ENCODE assay signal across 12 cellular contexts in genomic region chr2:25286723-25287483, GRCh38. TPM values are rescaled to one million over a fixed set of nuclear protein-coding genes. Genes with fewer than 3 reads are reported as not detected.
DNase-seq lines count a peak whose midpoint lies in the region; ATAC-seq and TF ChIP-seq lines count a peak whose summit lies in the region.
"Had no signal": no experiment of that assay in that cellular context is flagged by ENCODE, and none has a peak within 500 bp of the region (broad histone marks: within the 10 kb centered on the region; RNA-seq: fewer than 3 reads in every experiment).

No MANE protein-coding gene starts in this region.

- peak overlapping the region; percentile 85 to 99 (median 97) for H3K27ac Mint-ChIP-seq in CD4-positive, alpha-beta memory T cell
- peak overlapping the region; percentile 92 for H3K27ac Mint-ChIP-seq in activated CD4-positive, alpha-beta memory T cell treated with anti-CD3 and anti-CD28 coated beads for 36 hours
- peak overlapping the region; percentile 98 to 100 (median 99) for H3K27ac Mint-ChIP-seq in naive thymus-derived CD4-positive, alpha-beta T cell

- intact Hi-C loops in CD4-positive, alpha-beta memory T cell (cut with micrococcal nuclease): loop anchor here (1.0 to 5.0 kb wide), 5 partner anchors 8 to 1045 kb away; no protein-coding TSS in a partner anchor
- intact Hi-C loops in activated CD4-positive, alpha-beta memory T cell treated with anti-CD3 and anti-CD28 coated beads for 36 hours (cut with micrococcal nuclease): no loop called here
- intact Hi-C loops in naive thymus-derived CD4-positive, alpha-beta T cell (cut with micrococcal nuclease): loop anchor here (1.0 to 2.0 kb wide), 4 partner anchors 8 to 14 kb away; no protein-coding TSS in a partner anchor
- intact Hi-C loops in left ventricle myocardium superior (cut with micrococcal nuclease): no loop called here

- POLR2A ChIA-PET in CD4-positive, alpha-beta memory T cell (lab: Charles Lee; ENCODE audit: partially characterized antibody): interaction anchor here (1.1 to 4.7 kb wide), 16 partner anchors 8 to 494 kb away, joined by 3 to 100 read pairs (median 15); partner anchors contain the start of genes CENPO and PTRHD1
- POLR2A ChIA-PET in activated CD4-positive, alpha-beta memory T cell treated with anti-CD3 and anti-CD28 coated beads for 36 hours (lab: Charles Lee): interaction anchor here (1.4 to 1.8 kb wide), 3 partner anchors 8 to 10 kb away, joined by 4 to 8 read pairs (median 5); no protein-coding TSS in a partner anchor
- POLR2A ChIA-PET in naive thymus-derived CD4-positive, alpha-beta T cell (lab: Charles Lee): interaction anchor here (0.6 to 12.4 kb wide), 15 partner anchors 8 to 90 kb away, joined by 3 to 287 read pairs (median 8); no protein-coding TSS in a partner anchor

- H3K4me3 ChIP-seq in CD4-positive, alpha-beta memory T cell (ENCODE audit: low read length in 2 of 2): no peak overlapping the region
- H3K4me3 ChIP-seq in GM12865 (ENCODE audit: low read depth, low read length): no peak overlapping the region
- H3K4me3 ChIP-seq in naive thymus-derived CD4-positive, alpha-beta T cell (ENCODE audit: low read length): peak overlapping the region; percentile 42

- peaks cover 44% of the 10 kb centered on the region for H3K4me1 ChIP-seq in CD4-positive, alpha-beta memory T cell (ENCODE audit: insufficient read depth, low read length)
- peaks cover 31 to 61% of the 10 kb centered on the region in 2 donors for H3K4me1 ChIP-seq in naive thymus-derived CD4-positive, alpha-beta T cell (ENCODE audit: control insufficient read depth in 2 of 2, insufficient read depth in 2 of 2, low read length in 2 of 2)

- H3K9me3 Mint-ChIP-seq in CD4-positive, alpha-beta memory T cell: no peaks in the 10 kb centered on the region
- H3K9me3 Mint-ChIP-seq in activated CD4-positive, alpha-beta memory T cell treated with anti-CD3 and anti-CD28 coated beads for 36 hours: no peaks in the 10 kb centered on the region
- peaks cover 0 to 2% (median 0%) of the 10 kb centered on the region in 11 donors for H3K9me3 Mint-ChIP-seq in naive thymus-derived CD4-positive, alpha-beta T cell

- H3K27me3 Mint-ChIP-seq in CD4-positive, alpha-beta memory T cell: no peaks in the 10 kb centered on the region
- no peaks in the 10 kb centered on the region for H3K27me3 Mint-ChIP-seq in activated CD4-positive, alpha-beta memory T cell treated with anti-CD3 and anti-CD28 coated beads for 36 hours
- no peaks in the 10 kb centered on the region for H3K27me3 Mint-ChIP-seq in naive thymus-derived CD4-positive, alpha-beta T cell

- H3K36me3 ChIP-seq in CD4-positive, alpha-beta memory T cell (ENCODE audit: insufficient read depth, low read length): peaks cover 8% of the 10 kb centered on the region
- H3K36me3 ChIP-seq in naive thymus-derived CD4-positive, alpha-beta T cell (ENCODE audit: control insufficient read depth in 2 of 3, insufficient read depth in 3 of 3, low read length in 3 of 3): peaks cover 0 to 7% (median 0%) of the 10 kb centered on the region in 3 experiments
- H3K36me3 ChIP-seq: brain microvascular endothelial cell had no signal

- CTCF ChIA-PET in CD4-positive, alpha-beta memory T cell (lab: Charles Lee; ENCODE audit: partially characterized antibody): interaction anchor here (1.3 to 3.8 kb wide), 7 partner anchors 8 to 76 kb away, joined by 4 to 38 read pairs (median 14); partner anchors contain the start of gene DNMT3A
- CTCF ChIA-PET in activated CD4-positive, alpha-beta memory T cell treated with anti-CD3 and anti-CD28 coated beads for 36 hours (lab: Charles Lee): interaction anchor here (0.6 to 2.9 kb wide), 5 partner anchors 10 to 270 kb away, joined by 3 to 28 read pairs (median 3); no protein-coding TSS in a partner anchor
- CTCF ChIA-PET in naive thymus-derived CD4-positive, alpha-beta T cell (lab: Charles Lee): interaction anchor here (2.0 to 3.3 kb wide), 3 partner anchors 8 to 13 kb away, joined by 15 to 23 read pairs (median 21); no protein-coding TSS in a partner anchor

- peaks cover 4 to 18% of the 10 kb centered on the region in 2 donors for H3K36me3 Mint-ChIP-seq in CD4-positive, alpha-beta memory T cell
- peaks cover 13% of the 10 kb centered on the region for H3K36me3 Mint-ChIP-seq in activated CD4-positive, alpha-beta memory T cell treated with anti-CD3 and anti-CD28 coated beads for 36 hours
- H3K36me3 Mint-ChIP-seq in naive thymus-derived CD4-positive, alpha-beta T cell: peaks cover 0 to 14% (median 9%) of the 10 kb centered on the region in 5 donors

- ATAC-seq in naive thymus-derived CD4-positive, alpha-beta T cell: no peak
- no peak for ATAC-seq in left ventricle myocardium superior
- ATAC-seq in GM18861 (IDR thresholded peaks at IDR 0.05; ENCODE audit: unreplicated experiment): no peak

- H3K4me1 Mint-ChIP-seq in CD4-positive, alpha-beta memory T cell: peaks cover 18 to 46% (median 30%) of the 10 kb centered on the region in 4 donors
- H3K4me1 Mint-ChIP-seq in activated CD4-positive, alpha-beta memory T cell treated with anti-CD3 and anti-CD28 coated beads for 36 hours (ENCODE audit: low read depth): peaks cover 35% of the 10 kb centered on the region
- peaks cover 29 to 83% (median 57%) of the 10 kb centered on the region in 7 donors for H3K4me1 Mint-ChIP-seq in naive thymus-derived CD4-positive, alpha-beta T cell

- no peak for TF ChIP-seq CTCF in GM12865 (IDR thresholded peaks at IDR 0.05; ENCODE audit: insufficient read depth, low read depth, low read length, missing control alignments)

- peak overlapping the region; percentile 63 for H3K27ac ChIP-seq in CD4-positive, alpha-beta memory T cell (ENCODE audit: low read depth, low read length)
- peak overlapping the region; percentile 75 for H3K27ac ChIP-seq in naive thymus-derived CD4-positive, alpha-beta T cell (ENCODE audit: low read depth, low read length)
- H3K27ac ChIP-seq: brain microvascular endothelial cell had no signal

- no peaks in the 10 kb centered on the region for H3K9me3 ChIP-seq in CD4-positive, alpha-beta memory T cell (ENCODE audit: control insufficient read depth in 1 of 2, low read length in 2 of 2)
- H3K9me3 ChIP-seq in naive thymus-derived CD4-positive, alpha-beta T cell (ENCODE audit: control insufficient read depth in 2 of 3, low read length in 3 of 3): no peaks in the 10 kb centered on the region

- peak overlapping the region in 1 of 8 donors; percentile 34 for H3K4me3 Mint-ChIP-seq in CD4-positive, alpha-beta memory T cell
- H3K4me3 Mint-ChIP-seq in activated CD4-positive, alpha-beta memory T cell treated with anti-CD3 and anti-CD28 coated beads for 36 hours: peak overlapping the region; percentile 17
- peak overlapping the region in 7 of 10 donors; percentile 33 to 90 (median 61) for H3K4me3 Mint-ChIP-seq in naive thymus-derived CD4-positive, alpha-beta T cell

- peak in 1 of 5 donors; percentile 35 for DNase-seq in CD4-positive, alpha-beta memory T cell
- DNase-seq in GM12865 (ENCODE audit: low read depth) (peak; percentile 43), HK-2 (ENCODE audit: unreplicated experiment) (no peak), left ventricle myocardium superior (no peak)
- DNase-seq in activated CD4-positive, alpha-beta memory T cell treated with anti-CD3 and anti-CD28 coated beads for 36 hours: no peak
- DNase-seq in naive thymus-derived CD4-positive, alpha-beta T cell: no peak
- DNase-seq: brain microvascular endothelial cell, DMS153, glutamatergic neuron, kidney glomerular epithelial cell, NCI-H526 had no signal

- no peaks in the 10 kb centered on the region for H3K27me3 ChIP-seq in CD4-positive, alpha-beta memory T cell (ENCODE audit: insufficient read depth, low read length)
- no peaks in the 10 kb centered on the region for H3K27me3 ChIP-seq in naive thymus-derived CD4-positive, alpha-beta T cell (ENCODE audit: control insufficient read depth in 2 of 2, insufficient read depth in 2 of 2, low read length in 2 of 2)
- H3K27me3 ChIP-seq: brain microvascular endothelial cell had no signal

RNA-seq across cellular contexts. Expression of gene DNMT3A, which starts 54.8 kb away (rescaled TPM):
- total RNA-seq in CD4-positive, alpha-beta memory T cell: 10 to 100 TPM; 62.2 to 71.6 TPM
- 10 to 100 TPM in 1 of 2 donors, 1 to 10 TPM in 1; 7.5 to 14.6 TPM for polyA plus RNA-seq in CD4-positive, alpha-beta memory T cell
- 10 to 100 TPM; 52.0 to 52.5 TPM for total RNA-seq in activated CD4-positive, alpha-beta memory T cell treated with anti-CD3 and anti-CD28 coated beads for 36 hours
- 100 to 1,000 TPM in 3 of 5 experiments, 10 to 100 TPM in 2; 78.9 to 117 (median 106) TPM for total RNA-seq in naive thymus-derived CD4-positive, alpha-beta T cell
- 10 to 100 TPM; 19.4 to 29.0 TPM for polyA plus RNA-seq in naive thymus-derived CD4-positive, alpha-beta T cell
- 21.1 TPM for total RNA-seq in left ventricle myocardium superior

Comparison
In these comparisons a context has a peak if more than half of its experiments do, and no peak if none do; other contexts are left out.
1. intact Hi-C loops: an anchor here in CD4-positive, alpha-beta memory T cell (1.0 to 5.0 kb wide) and naive thymus-derived CD4-positive, alpha-beta T cell (1.0 to 2.0 kb wide); none called in activated CD4-positive, alpha-beta memory T cell treated with anti-CD3 and anti-CD28 coated beads for 36 hours and left ventricle myocardium superior.